ENCODE assay signal across 17 cellular contexts in the genomic region with DNA sequence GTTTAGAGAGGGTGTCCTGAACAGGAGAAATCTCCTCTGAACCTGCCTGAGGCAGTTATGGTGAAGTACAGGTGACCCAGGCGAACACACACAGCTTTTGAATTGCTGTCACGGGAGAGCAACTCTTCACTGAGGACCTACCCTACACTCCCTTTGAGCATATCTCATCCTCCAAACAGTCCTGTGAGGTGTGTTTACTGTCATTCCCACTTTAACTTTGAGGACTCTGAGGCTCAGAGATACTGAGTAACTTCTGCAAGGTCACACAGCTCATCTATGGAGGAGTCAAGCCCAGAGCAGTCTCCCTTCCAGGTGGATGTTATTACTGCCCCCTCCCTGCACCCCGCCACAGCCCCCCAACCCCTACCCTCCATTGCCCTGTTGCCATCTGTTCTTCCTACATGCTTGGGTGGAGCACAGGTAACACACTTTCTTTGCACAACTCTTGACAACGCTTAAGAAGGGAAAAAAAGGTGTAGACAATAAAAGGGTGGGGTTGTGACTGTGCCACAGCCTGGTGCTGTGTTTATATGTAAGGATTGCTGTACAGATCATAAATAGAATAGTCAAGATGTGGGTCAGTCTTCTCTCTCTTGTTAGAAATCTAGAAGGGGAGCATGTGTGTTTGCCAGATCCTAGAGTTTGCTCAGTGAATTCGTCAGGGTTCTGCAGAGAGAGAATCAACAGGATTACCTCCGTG.
"Had no signal": no experiment of that assay in that cellular context is flagged by ENCODE, and none has a peak within 500 bp of the region (broad histone marks: within the 10 kb centered on the region; RNA-seq: fewer than 3 reads in every experiment).

No MANE protein-coding gene starts in this region.

- H3K27ac ChIP-seq: cardiac muscle cell, esophagus squamous epithelium, left ventricle myocardium inferior, neutrophil, tibial artery had no signal

- H3K36me3 ChIP-seq: cardiac muscle cell, esophagus squamous epithelium, gastroesophageal sphincter, left ventricle myocardium inferior, neutrophil, tibial artery had no signal

- H3K4me3 ChIP-seq: cardiac muscle cell, esophagus squamous epithelium, gastroesophageal sphincter, left ventricle myocardium inferior, lung, smooth muscle cell, tibial artery had no signal

- H3K27me3 ChIP-seq: cardiac muscle cell, esophagus squamous epithelium, gastroesophageal sphincter, neutrophil, tibial artery had no signal

- H3K4me2 ChIP-seq: smooth muscle cell had no signal

- ATAC-seq: gastroesophageal sphincter, natural killer cell had no signal

- FAIRE-seq: keratinocyte had no signal

- DNase-seq: dermis blood vessel endothelial cell; esophagus squamous epithelium; foreskin fibroblast; glutamatergic neuron; immature natural killer cell; left ventricle myocardium inferior; natural killer cell; posterior cingulate gyrus; stimulated activated CD4-positive, alpha-beta T cell treated with anti-CD3 and anti-CD28 coated beads, Interleukin-2, amount 100 ng/mL, for 48 hours; stimulated activated naive CD4-positive, alpha-beta T cell treated with Interleukin-2 at 50 U/mL for 16 hours had no signal

- H3K9me3 ChIP-seq: gastroesophageal sphincter, left ventricle myocardium inferior, neutrophil had no signal
